ENCODE assay signal across 8 cellular contexts in genomic region chr9:2146700-2147099, GRCh38.
A peak's percentile ranks its signal among the peaks of the same experiment; 100 is the strongest.
DNase-seq lines count a peak whose midpoint lies in the region; ATAC-seq and TF ChIP-seq lines count a peak whose summit lies in the region.
"Not testable (repeated sequence)": the region's sequence is repeated elsewhere in the genome, so short reads cannot be mapped to it uniquely, and the experiment has no call there.

No MANE protein-coding gene starts in this region.

- not testable (repeated sequence) for H3K18ac ChIP-seq in H9 (ENCODE audit: insufficient read length, low read depth, low read length)

- not testable (repeated sequence) for H2BK15ac ChIP-seq in H9 (ENCODE audit: low read depth, low read length)

- H2BK20ac ChIP-seq in H9 (ENCODE audit: low read depth, low read length, poor library complexity, severe bottlenecking) = not testable (repeated sequence)

- peaks cover 74% of the 10 kb centered on the region for H3K4me1 Mint-ChIP-seq in CD8-positive, alpha-beta T cell (ENCODE audit: low read depth)
- H3K4me1 Mint-ChIP-seq in H9 = peaks cover 17 to 23% of the 10 kb centered on the region in 2 experiments
- peaks cover 36% of the 10 kb centered on the region for H3K4me1 Mint-ChIP-seq in activated naive CD4-positive, alpha-beta T cell treated with anti-CD3 and anti-CD28 coated beads for 36 hours (ENCODE audit: low read depth)
- not testable (repeated sequence) for H3K4me1 Mint-ChIP-seq in endothelial cell (ENCODE audit: unreplicated experiment)
- H3K4me1 Mint-ChIP-seq in memory B cell = peaks cover 27% of the 10 kb centered on the region

- not testable (repeated sequence) for H2BK5ac ChIP-seq in H9 (ENCODE audit: insufficient read length, low read length)

- DNase-seq in CD8-positive, alpha-beta T cell; memory B cell (ENCODE audit: low spot score in 2 of 2); spleen: not testable (repeated sequence)
- DNase-seq in H9 (peak; percentile 57), NCI-H146 treated with DMSO at 0.1 percent for 48 hours (lab: John Stamatoyannopoulos, UW; ENCODE audit: unreplicated experiment) (peak; percentile 27), SJCRH30 (peak; percentile 7 to 23), endothelial cell (ENCODE audit: low spot score) (peak; percentile 56)
- DNase-seq in activated naive CD4-positive, alpha-beta T cell treated with anti-CD3 and anti-CD28 coated beads for 36 hours = peak; percentile 30

- not testable (repeated sequence) for H3K27me3 Mint-ChIP-seq in CD8-positive, alpha-beta T cell (ENCODE audit: low read depth); H9 (ENCODE audit: low read depth); activated naive CD4-positive, alpha-beta T cell treated with anti-CD3 and anti-CD28 coated beads for 36 hours (ENCODE audit: low read depth); endothelial cell (ENCODE audit: unreplicated experiment); memory B cell

- H3K23me2 ChIP-seq in H9 (ENCODE audit: insufficient read length, low read depth, low read length, poor library complexity, severe bottlenecking) = not testable (repeated sequence)

- TF ChIP-seq POLR2A in spleen (IDR thresholded peaks at IDR 0.05) = not testable (repeated sequence)

- not testable (repeated sequence) for H2BK120ac ChIP-seq in H9 (ENCODE audit: low read depth, low read length, poor library complexity, severe bottlenecking)

- not testable (repeated sequence) for H3K9ac ChIP-seq in H9 (ENCODE audit: extremely low read depth, insufficient read length, low read length)

- H4K20me1 ChIP-seq in H9 (ENCODE audit: control insufficient read depth, insufficient read depth, insufficient read length) = not testable (repeated sequence)

- not testable (repeated sequence) for H4K5ac ChIP-seq in H9 (ENCODE audit: insufficient read length, low read depth, low read length)

- H3K56ac ChIP-seq in H9 (ENCODE audit: insufficient read length, low read depth, low read length) = not testable (repeated sequence)

- H3K23ac ChIP-seq in H9 (ENCODE audit: insufficient read length, low read depth, low read length) = not testable (repeated sequence)

- H3K79me2 ChIP-seq in H9 (ENCODE audit: insufficient read depth, low read length) = not testable (repeated sequence)

- H3K27ac Mint-ChIP-seq in CD8-positive, alpha-beta T cell = peak overlapping the region; percentile 73
- H3K27ac Mint-ChIP-seq in H9 (0 out of 7 replicates have a peak overlapping the region, but pooled peaks of 1 of the 3 experiments have one; percentile 22), endothelial cell (ENCODE audit: unreplicated experiment) (peak overlapping the region; percentile 79), memory B cell (peak overlapping the region; percentile 41)
- H3K27ac Mint-ChIP-seq in activated naive CD4-positive, alpha-beta T cell treated with anti-CD3 and anti-CD28 coated beads for 36 hours = not testable (repeated sequence)

- H3K4ac ChIP-seq in H9 (ENCODE audit: low read depth, low read length) = not testable (repeated sequence)

- CTCF ChIA-PET in CD8-positive, alpha-beta T cell (lab: Charles Lee) = interaction anchor here (0.9 kb wide), 1 partner anchor 14 kb away, joined by 3 read pairs; no protein-coding TSS in a partner anchor
- CTCF ChIA-PET in activated naive CD4-positive, alpha-beta T cell treated with anti-CD3 and anti-CD28 coated beads for 36 hours (lab: Charles Lee) = interaction anchor here (0.5 to 1.5 kb wide), 2 partner anchors 34 to 85 kb away, joined by 3 to 9 read pairs; no protein-coding TSS in a partner anchor

- H3T11ph ChIP-seq in H9 (ENCODE audit: low read length) = not testable (repeated sequence)

- not testable (repeated sequence) for H4K8ac ChIP-seq in H9 (replicated peaks; ENCODE audit: insufficient read length, low read depth, low read length)

- peaks cover 72% of the 10 kb centered on the region for H3K36me3 Mint-ChIP-seq in CD8-positive, alpha-beta T cell
- H3K36me3 Mint-ChIP-seq in H9 (ENCODE audit: insufficient read depth in 1 of 3, low read depth in 3 of 3) (peaks cover 2 to 10% (median 4%) of the 10 kb centered on the region in 3 experiments; a peak in 5 of 7 replicates), memory B cell (peaks cover 48% of the 10 kb centered on the region)
- H3K36me3 Mint-ChIP-seq in activated naive CD4-positive, alpha-beta T cell treated with anti-CD3 and anti-CD28 coated beads for 36 hours (ENCODE audit: low read depth) = peaks cover 28% of the 10 kb centered on the region
- not testable (repeated sequence) for H3K36me3 Mint-ChIP-seq in endothelial cell (ENCODE audit: low read depth, unreplicated experiment)

- H3K27me3 ChIP-seq in CD8-positive, alpha-beta T cell (ENCODE audit: insufficient read depth, low read length); H9 (ENCODE audit: insufficient read depth, low read length); SJCRH30; spleen (replicated peaks in 1 of 7): not testable (repeated sequence)

- H2AFZ ChIP-seq in H9 (ENCODE audit: low read length) = not testable (repeated sequence)

- H3K4me3 Mint-ChIP-seq in CD8-positive, alpha-beta T cell; H9; activated naive CD4-positive, alpha-beta T cell treated with anti-CD3 and anti-CD28 coated beads for 36 hours; endothelial cell (ENCODE audit: unreplicated experiment); memory B cell: not testable (repeated sequence)

- not testable (repeated sequence) for H4K91ac ChIP-seq in H9 (ENCODE audit: insufficient read length, low read depth, low read length)

- H3K36me3 ChIP-seq in CD8-positive, alpha-beta T cell (ENCODE audit: insufficient read depth, low read length); SJCRH30: not testable (repeated sequence)
- peaks cover 0 to 56% (median 0%) of the 10 kb centered on the region in 6 donors for H3K36me3 ChIP-seq in spleen

- not testable (repeated sequence) for H3K79me1 ChIP-seq in H9 (ENCODE audit: insufficient read depth, low read depth, low read length, poor library complexity, severe bottlenecking)

- not testable (repeated sequence) for H2BK12ac ChIP-seq in H9 (ENCODE audit: insufficient read length, low read depth, low read length)

- TF ChIP-seq CTCF in CD8-positive, alpha-beta T cell (IDR thresholded peaks at IDR 0.05) = not testable (repeated sequence)
- TF ChIP-seq CTCF in H9 (conservative IDR thresholded peaks at IDR 0.05) (peak; percentile 77), endothelial cell (IDR thresholded peaks at IDR 0.05; ENCODE audit: unreplicated experiment) (peak; percentile 49), spleen (IDR thresholded peaks at IDR 0.05 in 8 of 11, conservative IDR thresholded peaks at IDR 0.05 in 3 of 11) (peak in 6 of 11 experiments; percentile 18 to 46 (median 32))

- intact Hi-C loops in CD8-positive, alpha-beta T cell (cut with DNase I, micrococcal nuclease); spleen (cut with DNase I; ENCODE audit: low total_unique reads): not testable (repeated sequence)
- intact Hi-C loops in activated naive CD4-positive, alpha-beta T cell treated with anti-CD3 and anti-CD28 coated beads for 36 hours (cut with micrococcal nuclease) = loop anchor here (2.0 kb wide), 1 partner anchor 32 kb away; no protein-coding TSS in a partner anchor

- not testable (repeated sequence) for H3K9me3 Mint-ChIP-seq in CD8-positive, alpha-beta T cell; H9; activated naive CD4-positive, alpha-beta T cell treated with anti-CD3 and anti-CD28 coated beads for 36 hours; endothelial cell (ENCODE audit: unreplicated experiment); memory B cell

- POLR2A ChIA-PET in CD8-positive, alpha-beta T cell (lab: Charles Lee) = not testable (repeated sequence)

- not testable (repeated sequence) for H3K4me2 ChIP-seq in H9 (ENCODE audit: insufficient read depth, insufficient read length, low read length)

- H3K9me3 ChIP-seq in CD8-positive, alpha-beta T cell (ENCODE audit: low read length); H9 (ENCODE audit: control insufficient read depth, low read depth, low read length); SJCRH30 (replicated peaks); spleen: not testable (repeated sequence)

- H3K4me3 ChIP-seq in CD8-positive, alpha-beta T cell (ENCODE audit: low read depth, low read length); SJCRH30; spleen: not testable (repeated sequence)

- not testable (repeated sequence) for H3K27ac ChIP-seq in CD8-positive, alpha-beta T cell (ENCODE audit: low read depth, low read length); H9 (ENCODE audit: insufficient read length, low read depth, low read length); SJCRH30; spleen

- H3K14ac ChIP-seq in H9 (ENCODE audit: insufficient read depth, low read length) = not testable (repeated sequence)

- H2AK5ac ChIP-seq in H9 (ENCODE audit: insufficient read length, low read length) = not testable (repeated sequence)

- not testable (repeated sequence) for H3K4me1 ChIP-seq in CD8-positive, alpha-beta T cell (ENCODE audit: insufficient read depth, low read length); H9 (ENCODE audit: insufficient read depth, low read length); SJCRH30
- peaks cover 0 to 39% (median 3%) of the 10 kb centered on the region in 6 donors for H3K4me1 ChIP-seq in spleen

- ATAC-seq in CD8-positive, alpha-beta T cell; memory B cell (ENCODE audit: low read depth): not testable (repeated sequence)
